ENCODE assay signal across 25 cellular contexts in the genomic region with DNA sequence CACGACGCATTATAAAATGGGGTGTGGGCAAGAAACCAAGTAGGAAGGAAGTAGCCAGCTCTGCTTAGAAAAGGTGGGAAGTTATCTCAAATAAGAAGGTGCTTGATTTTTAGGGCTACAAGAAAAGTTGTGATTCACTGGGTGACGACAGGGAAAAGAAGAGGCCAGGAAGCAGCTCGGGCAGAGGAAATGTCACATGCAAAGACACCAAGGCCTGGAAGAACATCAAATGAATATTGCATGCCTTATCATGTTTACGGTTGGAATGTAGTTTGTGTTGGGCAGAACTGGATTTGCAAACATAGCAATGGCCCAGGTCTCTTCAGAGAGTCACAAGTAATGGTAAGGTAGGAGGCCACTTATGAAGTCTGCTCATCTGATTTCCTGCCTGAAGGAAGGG.
"Had no signal": no experiment of that assay in that cellular context is flagged by ENCODE, and none has a peak within 500 bp of the region (broad histone marks: within the 10 kb centered on the region; RNA-seq: fewer than 3 reads in every experiment).

No MANE protein-coding gene starts in this region.

- H3K4me2 ChIP-seq: neural progenitor cell, smooth muscle cell had no signal

- H2AFZ ChIP-seq: neural progenitor cell, parathyroid adenoma had no signal

- H3K4me3 ChIP-seq: dorsolateral prefrontal cortex, esophagus squamous epithelium, left lung, neural progenitor cell, right atrium auricular region, smooth muscle cell, stomach, testis, tibial artery had no signal

- FAIRE-seq: colon, frontal cortex had no signal

- H3K27me3 Mint-ChIP-seq: progenitor cell of endocrine pancreas, type B pancreatic cell had no signal

- H3K27ac Mint-ChIP-seq: natural killer cell; neural progenitor cell; progenitor cell of endocrine pancreas; stimulated activated effector memory CD8-positive, alpha-beta T cell treated with anti-CD3 and anti-CD28 coated beads, Interleukin-12 subunit alpha, Interleukin-12 subunit beta, amount 100 ng/mL, for 72 hours; type B pancreatic cell had no signal

- H3K4me1 ChIP-seq: parathyroid adenoma, right atrium auricular region, testis had no signal

- H3K9me3 ChIP-seq: esophagus squamous epithelium, left lung, right atrium auricular region, stomach, testis, tibial artery had no signal

- DNase-seq: cerebellar nuclear complex; dorsolateral prefrontal cortex; effector CD4-positive, alpha-beta T cell; esophagus squamous epithelium; left cardiac atrium; left lung; natural killer cell; stimulated activated CD4-positive, alpha-beta T cell treated with anti-CD3 and anti-CD28 coated beads, Interleukin-12 subunit alpha, Interleukin-12 subunit beta, amount 100 ng/mL, for 4 hours; stimulated activated CD4-positive, alpha-beta T cell treated with anti-CD3 and anti-CD28 coated beads, Interleukin-1b, Interleukin-23, amount 100 ng/mL, for 48 hours; stimulated activated CD4-positive, alpha-beta T cell treated with anti-CD3 and anti-CD28 coated beads, Interleukin-4, amount 100 ng/mL, for 1 hour; stimulated activated naive CD4-positive, alpha-beta T cell treated with Interleukin-2 at 50 U/mL for 16 hours; stomach; substantia nigra; testis; tibial artery had no signal

- H3K36me3 ChIP-seq: esophagus squamous epithelium, left lung, neural progenitor cell, right atrium auricular region, stomach, tibial artery had no signal

- ATAC-seq: left cardiac atrium; left lung; natural killer cell; sciatic nerve; stimulated activated effector memory CD8-positive, alpha-beta T cell treated with anti-CD3 and anti-CD28 coated beads, Interleukin-12 subunit alpha, Interleukin-12 subunit beta, amount 100 ng/mL, for 72 hours had no signal

- H3K9me3 Mint-ChIP-seq: stimulated activated effector memory CD8-positive, alpha-beta T cell treated with anti-CD3 and anti-CD28 coated beads, Interleukin-12 subunit alpha, Interleukin-12 subunit beta, amount 100 ng/mL, for 72 hours had no signal

- H3K36me3 Mint-ChIP-seq: natural killer cell; neural progenitor cell; stimulated activated effector memory CD8-positive, alpha-beta T cell treated with anti-CD3 and anti-CD28 coated beads, Interleukin-12 subunit alpha, Interleukin-12 subunit beta, amount 100 ng/mL, for 72 hours; type B pancreatic cell had no signal

- H3K9ac ChIP-seq: neural progenitor cell, parathyroid adenoma had no signal

- H3K4me1 Mint-ChIP-seq: natural killer cell; stimulated activated effector memory CD8-positive, alpha-beta T cell treated with anti-CD3 and anti-CD28 coated beads, Interleukin-12 subunit alpha, Interleukin-12 subunit beta, amount 100 ng/mL, for 72 hours had no signal

- H3K27ac ChIP-seq: dorsolateral prefrontal cortex, esophagus squamous epithelium, left lung, neural progenitor cell, parathyroid adenoma, right atrium auricular region, stomach, testis, tibial artery had no signal

- H3K79me2 ChIP-seq: parathyroid adenoma had no signal

- H3K4me3 Mint-ChIP-seq: natural killer cell; neural progenitor cell; stimulated activated effector memory CD8-positive, alpha-beta T cell treated with anti-CD3 and anti-CD28 coated beads, Interleukin-12 subunit alpha, Interleukin-12 subunit beta, amount 100 ng/mL, for 72 hours; type B pancreatic cell had no signal

- H3K27me3 ChIP-seq: esophagus squamous epithelium, left lung, neural progenitor cell, right atrium auricular region, stomach, testis, tibial artery had no signal
